Comparison of ENCODE assay signal across 8 cellular contexts in the genomic region with DNA sequence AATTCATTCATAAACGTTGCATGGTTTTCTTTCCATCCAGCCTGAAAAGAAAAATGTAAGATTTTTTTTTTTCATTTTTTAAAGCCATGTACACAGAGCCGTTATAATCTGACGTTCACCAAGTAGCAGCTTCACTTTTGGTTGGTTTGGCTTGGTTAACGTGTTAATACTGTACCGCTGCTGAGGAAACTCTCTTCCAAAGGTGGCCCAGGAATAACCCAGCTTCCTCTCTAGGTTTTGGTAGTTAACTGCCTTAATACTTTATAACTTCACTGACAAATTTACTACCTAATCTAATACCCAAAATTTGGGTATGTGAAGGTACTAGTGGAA. TPM values are rescaled to one million over a fixed set of nuclear protein-coding genes. Genes with fewer than 3 reads are reported as not detected.
DNase-seq lines count a peak whose midpoint lies in the region; ATAC-seq and TF ChIP-seq lines count a peak whose summit lies in the region.

No MANE protein-coding gene starts in this region.

- no peak for TF ChIP-seq CTCF in BE2C (IDR thresholded peaks at IDR 0.05; ENCODE audit: low read depth, low read length)
- TF ChIP-seq CTCF in NB4 (IDR thresholded peaks at IDR 0.05; ENCODE audit: low read depth, low read length): no peak
- no peak for TF ChIP-seq CTCF in natural killer cell (IDR thresholded peaks at IDR 0.05)

- H3K4me3 ChIP-seq in BE2C (ENCODE audit: low read depth, low read length) (peak overlapping the region; percentile 93), NB4 (ENCODE audit: low read depth, low read length) (peak overlapping the region; percentile 89), ectodermal cell (ENCODE audit: insufficient read depth, low read depth, low read length) (peak overlapping the region; percentile 88)

- no peaks in the 10 kb centered on the region for H3K27me3 ChIP-seq in BE2C
- H3K27me3 ChIP-seq in ectodermal cell (ENCODE audit: control insufficient read depth, insufficient read depth, low read length, poor library complexity, severe bottlenecking): no peaks in the 10 kb centered on the region

- H3K36me3 ChIP-seq in BE2C (peaks cover 22% of the 10 kb centered on the region), ectodermal cell (ENCODE audit: control insufficient read depth, insufficient read depth, low read length) (peaks cover 9% of the 10 kb centered on the region)

- H3K4me3 Mint-ChIP-seq in natural killer cell: peak overlapping the region; percentile 95

- TF ChIP-seq POLR2A in NB4 (IDR thresholded peaks at IDR 0.05; ENCODE audit: extremely low read depth, insufficient read length): no peak

- no peaks in the 10 kb centered on the region for H3K27me3 Mint-ChIP-seq in natural killer cell (ENCODE audit: low read depth in 2 of 2)

- peak overlapping the region; percentile 92 to 96 for H3K27ac Mint-ChIP-seq in natural killer cell

- 37 to 42% methylated on average over 5 of the region's 5 CpGs for WGBS in ectodermal cell, 2 experiments

- H3K4me1 Mint-ChIP-seq in natural killer cell: peaks cover 44 to 52% of the 10 kb centered on the region in 2 donors

- DNase-seq in BE2C (no peak), NB4 (ENCODE audit: low read depth) (no peak), natural killer cell (no peak), NCI-H1694 (lab: John Stamatoyannopoulos, UW) (no peak), T1000 (lab: John Stamatoyannopoulos, UW) (no peak)

- H3K36me3 Mint-ChIP-seq in natural killer cell: peaks cover 15% of the 10 kb centered on the region

- intact Hi-C loops in natural killer cell (cut with micrococcal nuclease): loop anchor here (5.0 to 10.0 kb wide), 4 partner anchors 81 to 1514 kb away; partner anchors contain the start of genes SPRYD7 and SUGT1

- no peak overlapping the region for H3K27ac ChIP-seq in ectodermal cell (ENCODE audit: insufficient read depth, low read depth, low read length, poor library complexity, severe bottlenecking)

- no peaks in the 10 kb centered on the region for H3K4me1 ChIP-seq in BE2C
- peaks cover 3% of the 10 kb centered on the region for H3K4me1 ChIP-seq in ectodermal cell (ENCODE audit: control insufficient read depth, insufficient read depth, low read length)

- H3K9me3 ChIP-seq in BE2C (no peaks in the 10 kb centered on the region), ectodermal cell (ENCODE audit: control insufficient read depth, low read length) (no peaks in the 10 kb centered on the region)

- ATAC-seq in natural killer cell: no peak
- no peak for ATAC-seq in GM21576 (IDR thresholded peaks at IDR 0.05; ENCODE audit: unreplicated experiment)
- ATAC-seq in HG02973 (IDR thresholded peaks at IDR 0.05; ENCODE audit: unreplicated experiment): no peak

- H3K9me3 Mint-ChIP-seq in natural killer cell: no peaks in the 10 kb centered on the region

RNA-seq across cellular contexts. Expression of gene INTS6, which starts 1.7 kb away (rescaled TPM):
- polyA plus RNA-seq in BE2C (2012; ENCODE audit: insufficient read depth, insufficient read length, low read depth): 19.3 TPM
- polyA plus RNA-seq in ectodermal cell (2013, experiment 1 of 4): 40.4 TPM
- 47.0 TPM for polyA plus RNA-seq in ectodermal cell (2013, experiment 2 of 4)
- 35.2 TPM for polyA plus RNA-seq in ectodermal cell (2013, experiment 3 of 4)
- 43.4 TPM for polyA plus RNA-seq in ectodermal cell (2013, experiment 4 of 4)
- total RNA-seq in natural killer cell: 100 to 1,000 TPM in 2 of 3 donors, 10 to 100 TPM in 1; 89.2 to 142 (median 110) TPM
